Comparison of ENCODE assay signal across 1 cellular context in the genomic region with DNA sequence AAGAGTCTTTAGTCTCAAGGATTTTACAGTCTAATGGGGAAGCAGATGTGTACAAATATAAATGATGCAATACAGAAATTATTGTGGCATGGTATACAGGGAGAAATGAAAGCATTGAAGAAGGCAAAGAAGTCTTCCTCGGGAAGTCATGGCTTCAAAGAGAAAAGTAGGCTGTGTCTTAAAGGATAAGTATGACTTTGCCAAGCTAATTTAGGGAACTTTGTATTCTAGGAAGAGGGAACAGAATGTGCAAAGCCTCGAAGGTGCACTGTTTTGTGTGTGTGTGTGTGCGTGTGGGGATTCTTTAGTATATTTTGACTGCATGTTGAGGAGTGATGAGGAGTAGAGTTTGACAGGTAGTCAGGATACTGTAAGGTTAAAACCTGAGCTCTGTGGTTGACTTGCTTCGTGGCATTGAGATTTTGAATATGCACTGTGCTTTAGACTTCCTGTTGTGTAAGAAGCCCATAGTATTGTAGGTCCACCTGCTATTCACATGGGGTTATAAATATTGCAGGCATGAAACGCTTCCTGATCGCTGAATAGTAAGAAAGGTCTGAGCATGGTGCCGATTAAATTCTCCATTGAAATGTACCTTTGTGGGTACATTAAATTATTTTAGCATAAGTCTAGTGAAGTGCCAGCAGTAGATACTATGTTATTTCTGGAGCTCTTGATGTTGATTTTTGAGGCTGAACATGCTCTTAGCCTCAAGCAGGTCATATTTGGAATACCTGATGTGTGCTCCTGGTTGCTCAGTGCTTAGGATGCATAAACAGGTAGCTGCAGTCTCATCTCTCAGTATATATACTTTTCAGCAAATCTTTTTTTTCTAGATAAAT.
TF ChIP-seq lines count a peak whose summit lies in the region.

No MANE protein-coding gene starts in this region.

TF ChIP-seq in GM12878, 131 proteins besides CTCF, POLR2A, EP300 and RAD21 (continued from another document and continues in another):
- no peak for TF ChIP-seq NR2C2 (IDR thresholded peaks at IDR 0.05; ENCODE audit: borderline replicate concordance, control insufficient read depth, insufficient read length, low read depth)
- TF ChIP-seq RFX5 (IDR thresholded peaks at IDR 0.05; ENCODE audit: low read depth, low read length) = no peak
- TF ChIP-seq HDAC6 (IDR thresholded peaks at IDR 0.05; ENCODE audit: unreplicated experiment) = no peak
- peak; percentile 44; the same call in 1 of the 2 replicates for TF ChIP-seq POLR2AphosphoS2 (IDR thresholded peaks at IDR 0.05; ENCODE audit: low read depth, low read length)
- TF ChIP-seq, protein P1, sequence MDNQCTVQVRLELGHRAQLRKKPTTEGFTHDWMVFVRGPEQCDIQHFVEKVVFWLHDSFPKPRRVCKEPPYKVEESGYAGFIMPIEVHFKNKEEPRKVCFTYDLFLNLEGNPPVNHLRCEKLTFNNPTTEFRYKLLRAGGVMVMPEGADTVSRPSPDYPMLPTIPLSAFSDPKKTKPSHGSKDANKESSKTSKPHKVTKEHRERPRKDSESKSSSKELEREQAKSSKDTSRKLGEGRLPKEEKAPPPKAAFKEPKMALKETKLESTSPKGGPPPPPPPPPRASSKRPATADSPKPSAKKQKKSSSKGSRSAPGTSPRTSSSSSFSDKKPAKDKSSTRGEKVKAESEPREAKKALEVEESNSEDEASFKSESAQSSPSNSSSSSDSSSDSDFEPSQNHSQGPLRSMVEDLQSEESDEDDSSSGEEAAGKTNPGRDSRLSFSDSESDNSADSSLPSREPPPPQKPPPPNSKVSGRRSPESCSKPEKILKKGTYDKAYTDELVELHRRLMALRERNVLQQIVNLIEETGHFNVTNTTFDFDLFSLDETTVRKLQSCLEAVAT (IDR thresholded peaks at IDR 0.05) = peak; percentile 78
- no peak for TF ChIP-seq HCFC1 (IDR thresholded peaks at IDR 0.05; ENCODE audit: low read length)
- TF ChIP-seq, protein P2, sequence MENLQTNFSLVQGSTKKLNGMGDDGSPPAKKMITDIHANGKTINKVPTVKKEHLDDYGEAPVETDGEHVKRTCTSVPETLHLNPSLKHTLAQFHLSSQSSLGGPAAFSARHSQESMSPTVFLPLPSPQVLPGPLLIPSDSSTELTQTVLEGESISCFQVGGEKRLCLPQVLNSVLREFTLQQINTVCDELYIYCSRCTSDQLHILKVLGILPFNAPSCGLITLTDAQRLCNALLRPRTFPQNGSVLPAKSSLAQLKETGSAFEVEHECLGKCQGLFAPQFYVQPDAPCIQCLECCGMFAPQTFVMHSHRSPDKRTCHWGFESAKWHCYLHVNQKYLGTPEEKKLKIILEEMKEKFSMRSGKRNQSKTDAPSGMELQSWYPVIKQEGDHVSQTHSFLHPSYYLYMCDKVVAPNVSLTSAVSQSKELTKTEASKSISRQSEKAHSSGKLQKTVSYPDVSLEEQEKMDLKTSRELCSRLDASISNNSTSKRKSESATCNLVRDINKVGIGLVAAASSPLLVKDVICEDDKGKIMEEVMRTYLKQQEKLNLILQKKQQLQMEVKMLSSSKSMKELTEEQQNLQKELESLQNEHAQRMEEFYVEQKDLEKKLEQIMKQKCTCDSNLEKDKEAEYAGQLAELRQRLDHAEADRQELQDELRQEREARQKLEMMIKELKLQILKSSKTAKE (IDR thresholded peaks at IDR 0.05; ENCODE audit: low read depth, poor library complexity, severe bottlenecking) = no peak
- TF ChIP-seq TARDBP (IDR thresholded peaks at IDR 0.05; ENCODE audit: borderline replicate concordance) = no peak
- no peak for TF ChIP-seq FOXK2 (IDR thresholded peaks at IDR 0.05)
- TF ChIP-seq IRF4 (IDR thresholded peaks at IDR 0.05; ENCODE audit: low read depth, low read length) = no peak
- peak; percentile 74 for TF ChIP-seq RUNX3 (IDR thresholded peaks at IDR 0.05; ENCODE audit: low read length)
- no peak for TF ChIP-seq EZH2 (IDR thresholded peaks at IDR 0.05; ENCODE audit: borderline replicate concordance, control insufficient read depth, low read depth, low read length)
- 0 out of 2 replicates have a peak, but pooled peaks have one; percentile 21 for TF ChIP-seq CBFB (IDR thresholded peaks at IDR 0.05; ENCODE audit: low read depth)
- TF ChIP-seq WRNIP1 (IDR thresholded peaks at IDR 0.05; ENCODE audit: borderline replicate concordance, low read depth, low read length) = no peak
- TF ChIP-seq ESRRA (IDR thresholded peaks at IDR 0.05; ENCODE audit: low read length) = no peak
- TF ChIP-seq SMARCA5 (IDR thresholded peaks at IDR 0.05) = no peak
- TF ChIP-seq CBX5 (IDR thresholded peaks at IDR 0.05; ENCODE audit: low read depth) = no peak
- no peak for TF ChIP-seq PML (IDR thresholded peaks at IDR 0.05; ENCODE audit: low read length)
- TF ChIP-seq, protein P3, sequence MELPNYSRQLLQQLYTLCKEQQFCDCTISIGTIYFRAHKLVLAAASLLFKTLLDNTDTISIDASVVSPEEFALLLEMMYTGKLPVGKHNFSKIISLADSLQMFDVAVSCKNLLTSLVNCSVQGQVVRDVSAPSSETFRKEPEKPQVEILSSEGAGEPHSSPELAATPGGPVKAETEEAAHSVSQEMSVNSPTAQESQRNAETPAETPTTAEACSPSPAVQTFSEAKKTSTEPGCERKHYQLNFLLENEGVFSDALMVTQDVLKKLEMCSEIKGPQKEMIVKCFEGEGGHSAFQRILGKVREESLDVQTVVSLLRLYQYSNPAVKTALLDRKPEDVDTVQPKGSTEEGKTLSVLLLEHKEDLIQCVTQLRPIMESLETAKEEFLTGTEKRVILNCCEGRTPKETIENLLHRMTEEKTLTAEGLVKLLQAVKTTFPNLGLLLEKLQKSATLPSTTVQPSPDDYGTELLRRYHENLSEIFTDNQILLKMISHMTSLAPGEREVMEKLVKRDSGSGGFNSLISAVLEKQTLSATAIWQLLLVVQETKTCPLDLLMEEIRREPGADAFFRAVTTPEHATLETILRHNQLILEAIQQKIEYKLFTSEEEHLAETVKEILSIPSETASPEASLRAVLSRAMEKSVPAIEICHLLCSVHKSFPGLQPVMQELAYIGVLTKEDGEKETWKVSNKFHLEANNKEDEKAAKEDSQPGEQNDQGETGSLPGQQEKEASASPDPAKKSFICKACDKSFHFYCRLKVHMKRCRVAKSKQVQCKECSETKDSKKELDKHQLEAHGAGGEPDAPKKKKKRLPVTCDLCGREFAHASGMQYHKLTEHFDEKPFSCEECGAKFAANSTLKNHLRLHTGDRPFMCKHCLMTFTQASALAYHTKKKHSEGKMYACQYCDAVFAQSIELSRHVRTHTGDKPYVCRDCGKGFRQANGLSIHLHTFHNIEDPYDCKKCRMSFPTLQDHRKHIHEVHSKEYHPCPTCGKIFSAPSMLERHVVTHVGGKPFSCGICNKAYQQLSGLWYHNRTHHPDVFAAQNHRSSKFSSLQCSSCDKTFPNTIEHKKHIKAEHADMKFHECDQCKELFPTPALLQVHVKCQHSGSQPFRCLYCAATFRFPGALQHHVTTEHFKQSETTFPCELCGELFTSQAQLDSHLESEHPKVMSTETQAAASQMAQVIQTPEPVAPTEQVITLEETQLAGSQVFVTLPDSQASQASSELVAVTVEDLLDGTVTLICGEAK (IDR thresholded peaks at IDR 0.05; ENCODE audit: borderline replicate concordance) = no peak
- TF ChIP-seq TBL1XR1 (IDR thresholded peaks at IDR 0.05; ENCODE audit: low read depth, low read length) = no peak
- TF ChIP-seq ZBED1 (IDR thresholded peaks at IDR 0.05; ENCODE audit: borderline replicate concordance) = no peak
- no peak for TF ChIP-seq GABPA (IDR thresholded peaks at IDR 0.05; ENCODE audit: low read depth)
- no peak for TF ChIP-seq ZNF274 (IDR thresholded peaks at IDR 0.05; ENCODE audit: insufficient read depth, insufficient read length)
- no peak for TF ChIP-seq BRCA1 (IDR thresholded peaks at IDR 0.05; ENCODE audit: low read depth, low read length)
- no peak for TF ChIP-seq KAT2A (conservative IDR thresholded peaks at IDR 0.05; ENCODE audit: control insufficient read depth, low read depth, low read length)
- TF ChIP-seq, protein P4, sequence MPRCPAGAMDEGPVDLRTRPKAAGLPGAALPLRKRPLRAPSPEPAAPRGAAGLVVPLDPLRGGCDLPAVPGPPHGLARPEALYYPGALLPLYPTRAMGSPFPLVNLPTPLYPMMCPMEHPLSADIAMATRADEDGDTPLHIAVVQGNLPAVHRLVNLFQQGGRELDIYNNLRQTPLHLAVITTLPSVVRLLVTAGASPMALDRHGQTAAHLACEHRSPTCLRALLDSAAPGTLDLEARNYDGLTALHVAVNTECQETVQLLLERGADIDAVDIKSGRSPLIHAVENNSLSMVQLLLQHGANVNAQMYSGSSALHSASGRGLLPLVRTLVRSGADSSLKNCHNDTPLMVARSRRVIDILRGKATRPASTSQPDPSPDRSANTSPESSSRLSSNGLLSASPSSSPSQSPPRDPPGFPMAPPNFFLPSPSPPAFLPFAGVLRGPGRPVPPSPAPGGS (IDR thresholded peaks at IDR 0.05; ENCODE audit: borderline replicate concordance, insufficient read depth, low read depth, low read length, poor library complexity, severe bottlenecking) = no peak
- TF ChIP-seq PAX5 (IDR thresholded peaks at IDR 0.05; ENCODE audit: borderline replicate concordance, low read depth, low read length) = no peak
- TF ChIP-seq, protein P5, sequence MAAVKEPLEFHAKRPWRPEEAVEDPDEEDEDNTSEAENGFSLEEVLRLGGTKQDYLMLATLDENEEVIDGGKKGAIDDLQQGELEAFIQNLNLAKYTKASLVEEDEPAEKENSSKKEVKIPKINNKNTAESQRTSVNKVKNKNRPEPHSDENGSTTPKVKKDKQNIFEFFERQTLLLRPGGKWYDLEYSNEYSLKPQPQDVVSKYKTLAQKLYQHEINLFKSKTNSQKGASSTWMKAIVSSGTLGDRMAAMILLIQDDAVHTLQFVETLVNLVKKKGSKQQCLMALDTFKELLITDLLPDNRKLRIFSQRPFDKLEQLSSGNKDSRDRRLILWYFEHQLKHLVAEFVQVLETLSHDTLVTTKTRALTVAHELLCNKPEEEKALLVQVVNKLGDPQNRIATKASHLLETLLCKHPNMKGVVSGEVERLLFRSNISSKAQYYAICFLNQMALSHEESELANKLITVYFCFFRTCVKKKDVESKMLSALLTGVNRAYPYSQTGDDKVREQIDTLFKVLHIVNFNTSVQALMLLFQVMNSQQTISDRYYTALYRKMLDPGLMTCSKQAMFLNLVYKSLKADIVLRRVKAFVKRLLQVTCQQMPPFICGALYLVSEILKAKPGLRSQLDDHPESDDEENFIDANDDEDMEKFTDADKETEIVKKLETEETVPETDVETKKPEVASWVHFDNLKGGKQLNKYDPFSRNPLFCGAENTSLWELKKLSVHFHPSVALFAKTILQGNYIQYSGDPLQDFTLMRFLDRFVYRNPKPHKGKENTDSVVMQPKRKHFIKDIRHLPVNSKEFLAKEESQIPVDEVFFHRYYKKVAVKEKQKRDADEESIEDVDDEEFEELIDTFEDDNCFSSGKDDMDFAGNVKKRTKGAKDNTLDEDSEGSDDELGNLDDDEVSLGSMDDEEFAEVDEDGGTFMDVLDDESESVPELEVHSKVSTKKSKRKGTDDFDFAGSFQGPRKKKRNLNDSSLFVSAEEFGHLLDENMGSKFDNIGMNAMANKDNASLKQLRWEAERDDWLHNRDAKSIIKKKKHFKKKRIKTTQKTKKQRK (IDR thresholded peaks at IDR 0.05; ENCODE audit: low read depth, low read length) = no peak
- TF ChIP-seq NR2C1 (IDR thresholded peaks at IDR 0.05) = no peak
- no peak for TF ChIP-seq RELA (IDR thresholded peaks at IDR 0.05; ENCODE audit: borderline replicate concordance, partially characterized antibody)
- 0 out of 2 replicates have a peak, but pooled peaks have one; percentile 21 for TF ChIP-seq MTA2 (IDR thresholded peaks at IDR 0.05; ENCODE audit: low read depth)
- no peak for TF ChIP-seq NRF1 (conservative IDR thresholded peaks at IDR 0.05; ENCODE audit: low read depth, low read length)
- TF ChIP-seq NFXL1 (IDR thresholded peaks at IDR 0.05; ENCODE audit: borderline replicate concordance) = no peak
- TF ChIP-seq, protein P6, sequence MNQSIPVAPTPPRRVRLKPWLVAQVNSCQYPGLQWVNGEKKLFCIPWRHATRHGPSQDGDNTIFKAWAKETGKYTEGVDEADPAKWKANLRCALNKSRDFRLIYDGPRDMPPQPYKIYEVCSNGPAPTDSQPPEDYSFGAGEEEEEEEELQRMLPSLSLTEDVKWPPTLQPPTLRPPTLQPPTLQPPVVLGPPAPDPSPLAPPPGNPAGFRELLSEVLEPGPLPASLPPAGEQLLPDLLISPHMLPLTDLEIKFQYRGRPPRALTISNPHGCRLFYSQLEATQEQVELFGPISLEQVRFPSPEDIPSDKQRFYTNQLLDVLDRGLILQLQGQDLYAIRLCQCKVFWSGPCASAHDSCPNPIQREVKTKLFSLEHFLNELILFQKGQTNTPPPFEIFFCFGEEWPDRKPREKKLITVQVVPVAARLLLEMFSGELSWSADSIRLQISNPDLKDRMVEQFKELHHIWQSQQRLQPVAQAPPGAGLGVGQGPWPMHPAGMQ (IDR thresholded peaks at IDR 0.05; ENCODE audit: borderline replicate concordance) = no peak
- TF ChIP-seq SUPT20H (IDR thresholded peaks at IDR 0.05; ENCODE audit: borderline replicate concordance, control insufficient read depth, low read depth, low read length) = no peak
- TF ChIP-seq, protein P7, sequence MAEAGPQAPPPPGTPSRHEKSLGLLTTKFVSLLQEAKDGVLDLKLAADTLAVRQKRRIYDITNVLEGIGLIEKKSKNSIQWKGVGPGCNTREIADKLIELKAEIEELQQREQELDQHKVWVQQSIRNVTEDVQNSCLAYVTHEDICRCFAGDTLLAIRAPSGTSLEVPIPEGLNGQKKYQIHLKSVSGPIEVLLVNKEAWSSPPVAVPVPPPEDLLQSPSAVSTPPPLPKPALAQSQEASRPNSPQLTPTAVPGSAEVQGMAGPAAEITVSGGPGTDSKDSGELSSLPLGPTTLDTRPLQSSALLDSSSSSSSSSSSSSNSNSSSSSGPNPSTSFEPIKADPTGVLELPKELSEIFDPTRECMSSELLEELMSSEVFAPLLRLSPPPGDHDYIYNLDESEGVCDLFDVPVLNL (IDR thresholded peaks at IDR 0.05; ENCODE audit: low read depth, low read length) = no peak
- TF ChIP-seq IKZF2 (IDR thresholded peaks at IDR 0.05) = peak; percentile 45 to 46
- no peak for TF ChIP-seq YY1 (IDR thresholded peaks at IDR 0.05; ENCODE audit: low read depth, low read length)
- no peak for TF ChIP-seq NFYA (IDR thresholded peaks at IDR 0.05; ENCODE audit: borderline replicate concordance, low read depth, low read length)
- no peak for TF ChIP-seq MEF2B (IDR thresholded peaks at IDR 0.05; ENCODE audit: partially characterized antibody, poor library complexity, severe bottlenecking)
- no peak for TF ChIP-seq MYB (IDR thresholded peaks at IDR 0.05; ENCODE audit: borderline replicate concordance, low read depth, low read length)
- TF ChIP-seq, protein P8, sequence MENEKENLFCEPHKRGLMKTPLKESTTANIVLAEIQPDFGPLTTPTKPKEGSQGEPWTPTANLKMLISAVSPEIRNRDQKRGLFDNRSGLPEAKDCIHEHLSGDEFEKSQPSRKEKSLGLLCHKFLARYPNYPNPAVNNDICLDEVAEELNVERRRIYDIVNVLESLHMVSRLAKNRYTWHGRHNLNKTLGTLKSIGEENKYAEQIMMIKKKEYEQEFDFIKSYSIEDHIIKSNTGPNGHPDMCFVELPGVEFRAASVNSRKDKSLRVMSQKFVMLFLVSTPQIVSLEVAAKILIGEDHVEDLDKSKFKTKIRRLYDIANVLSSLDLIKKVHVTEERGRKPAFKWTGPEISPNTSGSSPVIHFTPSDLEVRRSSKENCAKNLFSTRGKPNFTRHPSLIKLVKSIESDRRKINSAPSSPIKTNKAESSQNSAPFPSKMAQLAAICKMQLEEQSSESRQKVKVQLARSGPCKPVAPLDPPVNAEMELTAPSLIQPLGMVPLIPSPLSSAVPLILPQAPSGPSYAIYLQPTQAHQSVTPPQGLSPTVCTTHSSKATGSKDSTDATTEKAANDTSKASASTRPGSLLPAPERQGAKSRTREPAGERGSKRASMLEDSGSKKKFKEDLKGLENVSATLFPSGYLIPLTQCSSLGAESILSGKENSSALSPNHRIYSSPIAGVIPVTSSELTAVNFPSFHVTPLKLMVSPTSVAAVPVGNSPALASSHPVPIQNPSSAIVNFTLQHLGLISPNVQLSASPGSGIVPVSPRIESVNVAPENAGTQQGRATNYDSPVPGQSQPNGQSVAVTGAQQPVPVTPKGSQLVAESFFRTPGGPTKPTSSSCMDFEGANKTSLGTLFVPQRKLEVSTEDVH (IDR thresholded peaks at IDR 0.05; ENCODE audit: low read depth, partially characterized antibody) = no peak
